11 cellular contexts compared by ENCODE assay signal in genomic region chr7:131554880-131555516, GRCh38. TPM values are rescaled to one million over a fixed set of nuclear protein-coding genes. Genes with fewer than 3 reads are reported as not detected.
DNase-seq lines count a peak whose midpoint lies in the region; ATAC-seq and TF ChIP-seq lines count a peak whose summit lies in the region.
"Had no signal": no experiment of that assay in that cellular context is flagged by ENCODE, and none has a peak within 500 bp of the region (broad histone marks: within the 10 kb centered on the region; RNA-seq: fewer than 3 reads in every experiment).

No MANE protein-coding gene starts in this region.

- ATAC-seq in CD4-positive, CD25-positive, alpha-beta regulatory T cell (ENCODE audit: low read depth in 2 of 2) = no peak
- ATAC-seq in IMR-90 (ENCODE audit: low read depth) = no peak
- no peak for ATAC-seq in effector memory CD8-positive, alpha-beta T cell (replicated peaks)
- ATAC-seq in GM18517 (IDR thresholded peaks at IDR 0.05; ENCODE audit: unreplicated experiment) = no peak
- no peak for ATAC-seq in HG02642 (IDR thresholded peaks at IDR 0.05; ENCODE audit: poor library complexity, unreplicated experiment)

- no TSS peak for BruUV-seq in IMR-90 (replicated peaks; lab: Mats Ljungman, UMichigan)

- H4K5ac ChIP-seq in IMR-90 (ENCODE audit: low read depth, low read length) = no peak overlapping the region

- H2BK5ac ChIP-seq in IMR-90 (ENCODE audit: low read depth, low read length, poor library complexity, severe bottlenecking) = no peak overlapping the region
- no peak overlapping the region for H2BK5ac ChIP-seq in neuronal stem cell (ENCODE audit: low read length)

- peaks cover 53% of the 10 kb centered on the region for H3K27me3 Mint-ChIP-seq in CD4-positive, CD25-positive, alpha-beta regulatory T cell
- H3K27me3 Mint-ChIP-seq in effector memory CD8-positive, alpha-beta T cell = peaks cover 6 to 14% of the 10 kb centered on the region in 2 donors

- H2AK5ac ChIP-seq in IMR-90 (ENCODE audit: low read depth, low read length) = no peak overlapping the region
- no peak overlapping the region for H2AK5ac ChIP-seq in neuronal stem cell (ENCODE audit: low read depth, low read length)

- no peaks in the 10 kb centered on the region for H3K9me3 ChIP-seq in CD4-positive, CD25-positive, alpha-beta regulatory T cell (ENCODE audit: control insufficient read depth in 2 of 2, low read length in 2 of 2)
- H3K9me3 ChIP-seq in IMR-90 (ENCODE audit: control insufficient read depth, insufficient read depth, low read length) (no peaks in the 10 kb centered on the region), neuronal stem cell (replicated peaks in 1 of 2; ENCODE audit: control insufficient read depth in 2 of 2, insufficient read depth in 1 of 2, low read depth in 1 of 2, low read length in 2 of 2) (no peaks in the 10 kb centered on the region)
- H3K9me3 ChIP-seq: mucosa of descending colon had no signal

- H3K4ac ChIP-seq in IMR-90 (ENCODE audit: low read depth, low read length) = no peak overlapping the region
- H3K4ac ChIP-seq in neuronal stem cell (ENCODE audit: low read length) = no peak overlapping the region

- H3K18ac ChIP-seq in IMR-90 (ENCODE audit: low read depth, low read length) (no peak overlapping the region), neuronal stem cell (ENCODE audit: low read length) (no peak overlapping the region)

- no peaks in the 10 kb centered on the region; the same call in 1 of the 2 replicates for H4K20me1 ChIP-seq in IMR-90 (ENCODE audit: insufficient read depth, low read length)

- H3K79me1 ChIP-seq in IMR-90 (ENCODE audit: low read depth in 1 of 2, low read length in 2 of 2) (peaks cover 0 to 11% of the 10 kb centered on the region in 2 experiments; a peak in 2 of 4 replicates), neuronal stem cell (ENCODE audit: low read depth, low read length) (no peaks in the 10 kb centered on the region)

- WGBS in IMR-90 (ENCODE audit: extremely low coverage in 2 of 2, insufficient read length in 1 of 2), 2 experiments = 55% methylated on average over 6 of the region's 12 CpGs; no CpG with 5 or more reads in 1 of the 2 experiments
- no CpG with 5 or more reads among the region's 12 CpGs for WGBS in neuronal stem cell (ENCODE audit: extremely low coverage in 2 of 2, insufficient read length in 2 of 2, insufficient replicate concordance in 1 of 2), 2 donors

- CTCF ChIA-PET in IMR-90 (lab: Yijun Ruan, JAX) = no interaction called here

- dilution Hi-C loops in IMR-90 (cut with HindIII; ENCODE audit: low sequenced_read_pairs, unreplicated experiment) = no loop called here

- H4K8ac ChIP-seq in IMR-90 (ENCODE audit: low read depth in 2 of 2, low read length in 2 of 2) (no peak overlapping the region), neuronal stem cell (ENCODE audit: low read depth, low read length) (no peak overlapping the region)

- no peak for TF ChIP-seq RAD21 in IMR-90 (IDR thresholded peaks at IDR 0.05; ENCODE audit: low read length)

- H3K9me1 ChIP-seq in IMR-90 (ENCODE audit: insufficient read depth, low read length) = peaks cover 6% of the 10 kb centered on the region; the same call in 1 of the 2 replicates

- peak overlapping the region; percentile 8 to 89 (median 76) for H3K4me3 Mint-ChIP-seq in CD4-positive, CD25-positive, alpha-beta regulatory T cell
- H3K4me3 Mint-ChIP-seq in effector memory CD8-positive, alpha-beta T cell = peak overlapping the region; percentile 82 to 88

- H3K27ac Mint-ChIP-seq in CD4-positive, CD25-positive, alpha-beta regulatory T cell = no peak overlapping the region
- H3K27ac Mint-ChIP-seq in effector memory CD8-positive, alpha-beta T cell = peak overlapping the region in 1 of 2 donors; percentile 60
- H3K27ac Mint-ChIP-seq: stimulated activated naive CD8-positive, alpha-beta T cell treated with anti-CD3 and anti-CD28 coated beads, Interleukin-15, Interleukin-2, amounts not matched to agents 100 ng/mL and 50 ng/mL, for 24 hours had no signal

- H3K4me2 ChIP-seq in IMR-90 (ENCODE audit: low read depth, low read length) = no peak overlapping the region
- peak overlapping the region; percentile 87 for H3K4me2 ChIP-seq in neuronal stem cell (ENCODE audit: insufficient read depth, low read length, poor library complexity, severe bottlenecking)

- no peak overlapping the region for H2BK12ac ChIP-seq in neuronal stem cell (ENCODE audit: low read length)

- intact Hi-C loops in IMR-90 (cut with micrococcal nuclease) = no loop called here

- no peaks in the 10 kb centered on the region for H3K36me3 Mint-ChIP-seq in CD4-positive, CD25-positive, alpha-beta regulatory T cell
- H3K36me3 Mint-ChIP-seq in effector memory CD8-positive, alpha-beta T cell (ENCODE audit: insufficient read depth) = no peaks in the 10 kb centered on the region

- DNase-seq in CD4-positive, CD25-positive, alpha-beta regulatory T cell = no peak
- DNase-seq in IMR-90 (no peak), neuronal stem cell (ENCODE audit: low spot score) (no peak), dedifferentiated amniotic fluid mesenchymal stem cell (ENCODE audit: extremely low spot score) (no peak), NCI-H2227 treated with DMSO at 0.1 percent for 48 hours (lab: John Stamatoyannopoulos, UW) (no peak)
- DNase-seq in effector memory CD8-positive, alpha-beta T cell = no peak
- DNase-seq: activated CD4-positive, CD25-positive, alpha-beta regulatory T cell had no signal

- H3K27me3 ChIP-seq in CD4-positive, CD25-positive, alpha-beta regulatory T cell (ENCODE audit: control insufficient read depth, insufficient read depth, low read length) = peaks cover 27% of the 10 kb centered on the region
- H3K27me3 ChIP-seq in IMR-90 (ENCODE audit: control insufficient read depth, insufficient read depth, low read length) (peaks cover 31% of the 10 kb centered on the region; the same call in 1 of the 2 replicates), neuronal stem cell (ENCODE audit: control insufficient read depth in 3 of 3, insufficient read depth in 3 of 3, low read depth in 1 of 3, low read length in 3 of 3) (peaks cover 0 to 14% (median 6%) of the 10 kb centered on the region in 3 experiments)

- TF ChIP-seq POLR2A in IMR-90 (IDR thresholded peaks at IDR 0.05; ENCODE audit: low read depth, low read length) = no peak

- H3K9ac ChIP-seq in IMR-90 (ENCODE audit: low read depth, low read length) (no peak overlapping the region), neuronal stem cell (ENCODE audit: low read depth, low read length, poor library complexity) (peak overlapping the region; percentile 38)

- peaks cover 0 to 3% (median 0%) of the 10 kb centered on the region in 7 donors for H3K9me3 Mint-ChIP-seq in CD4-positive, CD25-positive, alpha-beta regulatory T cell
- H3K9me3 Mint-ChIP-seq in effector memory CD8-positive, alpha-beta T cell = no peaks in the 10 kb centered on the region
- H3K9me3 Mint-ChIP-seq: stimulated activated naive CD8-positive, alpha-beta T cell treated with anti-CD3 and anti-CD28 coated beads, Interleukin-15, Interleukin-2, amounts not matched to agents 100 ng/mL and 50 ng/mL, for 24 hours had no signal

- POLR2A ChIA-PET in IMR-90 (lab: Charles Lee; ENCODE audit: unreplicated experiment) = no interaction called here

- no peak overlapping the region for H4K91ac ChIP-seq in IMR-90 (ENCODE audit: insufficient read depth, low read depth, low read length)
- no peak overlapping the region for H4K91ac ChIP-seq in neuronal stem cell (ENCODE audit: low read depth, low read length, poor library complexity)

- H3K4me3 ChIP-seq in CD4-positive, CD25-positive, alpha-beta regulatory T cell (ENCODE audit: low read depth, low read length) = no peak overlapping the region
- H3K4me3 ChIP-seq in IMR-90 (ENCODE audit: insufficient read depth, low read depth, low read length) (no peak overlapping the region), neuronal stem cell (ENCODE audit: low read length in 2 of 2) (peak overlapping the region; percentile 81 to 82)
- H3K4me3 ChIP-seq: mucosa of descending colon had no signal

- H2BK15ac ChIP-seq in IMR-90 (ENCODE audit: low read depth, low read length) = no peak overlapping the region
- H2BK15ac ChIP-seq in neuronal stem cell (ENCODE audit: low read length) = no peak overlapping the region

- no peak overlapping the region for H3K27ac ChIP-seq in CD4-positive, CD25-positive, alpha-beta regulatory T cell (ENCODE audit: insufficient read depth, low read length, poor library complexity, severe bottlenecking)
- H3K27ac ChIP-seq in IMR-90 (ENCODE audit: insufficient read depth, low read length) (no peak overlapping the region), neuronal stem cell (replicated peaks; ENCODE audit: low read length) (no peak overlapping the region)

- peaks cover 26% of the 10 kb centered on the region for H3K4me1 ChIP-seq in CD4-positive, CD25-positive, alpha-beta regulatory T cell (ENCODE audit: control insufficient read depth, insufficient read depth, low read length, poor library complexity, severe bottlenecking)
- H3K4me1 ChIP-seq in IMR-90 (ENCODE audit: control insufficient read depth, insufficient read depth, low read length) = 0 out of 2 replicates have a peak, but pooled peaks cover 4% of the 10 kb centered on the region
- peaks cover 15 to 29% of the 10 kb centered on the region in 2 donors for H3K4me1 ChIP-seq in neuronal stem cell (ENCODE audit: control insufficient read depth in 2 of 2, insufficient read depth in 1 of 2, low read depth in 1 of 2, low read length in 2 of 2)

- no peak overlapping the region for H3K56ac ChIP-seq in IMR-90 (ENCODE audit: extremely low read depth, insufficient read depth, low read length)

- TF ChIP-seq CTCF in IMR-90 (conservative IDR thresholded peaks at IDR 0.05; ENCODE audit: low read depth, low read length) = no peak

- H3K23ac ChIP-seq in IMR-90 (ENCODE audit: low read depth, low read length) (0 out of 2 replicates have a peak overlapping the region, but pooled peaks have one; percentile 34), neuronal stem cell (ENCODE audit: low read depth, low read length, poor library complexity) (peak overlapping the region; percentile 3)

- H2AK9ac ChIP-seq in IMR-90 (replicated peaks; ENCODE audit: low read depth, low read length, poor library complexity) = peak overlapping the region; percentile 75

- in situ Hi-C loops in IMR-90 (cut with MboI; ENCODE audit: low sequenced_read_pairs) = no loop called here

- peak overlapping the region; percentile 37 for H2AFZ ChIP-seq in IMR-90 (replicated peaks; ENCODE audit: low read length, poor library complexity)
- no peak overlapping the region for H2AFZ ChIP-seq in neuronal stem cell (ENCODE audit: low read length)

- H3K14ac ChIP-seq in IMR-90 (replicated peaks; ENCODE audit: low read depth, low read length) = no peak overlapping the region
- no peak overlapping the region for H3K14ac ChIP-seq in neuronal stem cell (ENCODE audit: low read length)

- H2BK120ac ChIP-seq in IMR-90 (ENCODE audit: low read depth, low read length) (no peak overlapping the region), neuronal stem cell (ENCODE audit: low read depth, low read length) (no peak overlapping the region)

- no peak overlapping the region for H2BK20ac ChIP-seq in IMR-90 (ENCODE audit: low read depth, low read length)

- peaks cover 6 to 21% (median 8%) of the 10 kb centered on the region in 4 donors for H3K4me1 Mint-ChIP-seq in CD4-positive, CD25-positive, alpha-beta regulatory T cell
- H3K4me1 Mint-ChIP-seq in effector memory CD8-positive, alpha-beta T cell (ENCODE audit: low read depth in 2 of 2) = peaks cover 4 to 10% of the 10 kb centered on the region in 2 donors

- no peaks in the 10 kb centered on the region for H3K36me3 ChIP-seq in CD4-positive, CD25-positive, alpha-beta regulatory T cell (ENCODE audit: control insufficient read depth, insufficient read depth, low read length)
- no peaks in the 10 kb centered on the region for H3K36me3 ChIP-seq in IMR-90 (ENCODE audit: control insufficient read depth, insufficient read depth, low read length)
- H3K36me3 ChIP-seq in neuronal stem cell (replicated peaks in 1 of 2; ENCODE audit: control insufficient read depth in 2 of 2, insufficient read depth in 2 of 2, low read length in 2 of 2) = peaks cover 0 to 34% of the 10 kb centered on the region in 2 donors

RNA-seq across cellular contexts. Expression of gene PODXL, which starts 1.4 kb away (rescaled TPM):
- 0.89 TPM for total RNA-seq in CD4-positive, CD25-positive, alpha-beta regulatory T cell
- under 1 TPM; 0.17 to 0.54 (median 0.27) TPM for polyA plus RNA-seq in CD4-positive, CD25-positive, alpha-beta regulatory T cell
- 1.3 and 1.4 TPM in 2 replicates for total RNA-seq in IMR-90 (2012; rRNA removed)
- 3.8 and 4.2 TPM in 2 replicates for polyA plus RNA-seq in IMR-90 (2012; rRNA removed)
- polyA plus RNA-seq in IMR-90 (2012; cell fraction: cytosol; rRNA removed) = 1.9 and 2.1 TPM in 2 replicates
- 6.7 and 7.8 TPM in 2 replicates for polyA plus RNA-seq in IMR-90 (2012; cell fraction: nucleus; rRNA removed; ENCODE audit: low replicate concordance)
- polyA plus RNA-seq in neuronal stem cell (2013, experiment 1 of 2) = 42.1 TPM
- 42.8 TPM for polyA plus RNA-seq in neuronal stem cell (2013, experiment 2 of 2)

Comparison
In these comparisons a context has a peak if more than half of its experiments do, and no peak if none do; other contexts are left out.
1. H3K4me3 ChIP-seq: peak in neuronal stem cell (2 of 2); none in CD4-positive, CD25-positive, alpha-beta regulatory T cell (single experiment) and IMR-90 (single experiment).